ENCODE assay signal across 1 cellular context in the genomic region with DNA sequence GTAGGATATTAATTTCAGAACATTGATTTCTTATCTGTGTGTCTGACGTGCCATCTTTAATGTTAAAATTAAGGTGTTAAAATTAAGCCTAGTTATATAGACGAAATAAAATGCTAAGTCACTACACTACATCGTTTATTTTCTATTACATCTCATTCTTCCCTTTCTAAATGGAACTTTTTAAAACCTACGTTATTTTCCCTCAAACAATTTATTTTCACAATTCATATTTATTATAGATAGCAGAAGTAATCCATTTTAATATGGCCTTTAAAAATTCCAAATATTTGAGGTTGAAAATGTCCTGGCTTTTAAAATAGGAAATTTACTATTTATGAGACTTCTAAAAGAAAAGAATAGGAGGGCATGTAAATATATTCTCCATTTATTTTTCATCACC. TPM values are rescaled to one million over a fixed set of nuclear protein-coding genes. Genes with fewer than 3 reads are reported as not detected.
"Had no signal": no experiment of that assay in that cellular context is flagged by ENCODE, and none has a peak within 500 bp of the region (broad histone marks: within the 10 kb centered on the region; RNA-seq: fewer than 3 reads in every experiment).

No MANE protein-coding gene starts in this region.

RNA-seq across cellular contexts. Expression of a gene that starts 2.1 kb away (rescaled TPM):
- total RNA-seq: G401 had no signal
